Comparison of ENCODE assay signal across 9 cellular contexts in the genomic region with DNA sequence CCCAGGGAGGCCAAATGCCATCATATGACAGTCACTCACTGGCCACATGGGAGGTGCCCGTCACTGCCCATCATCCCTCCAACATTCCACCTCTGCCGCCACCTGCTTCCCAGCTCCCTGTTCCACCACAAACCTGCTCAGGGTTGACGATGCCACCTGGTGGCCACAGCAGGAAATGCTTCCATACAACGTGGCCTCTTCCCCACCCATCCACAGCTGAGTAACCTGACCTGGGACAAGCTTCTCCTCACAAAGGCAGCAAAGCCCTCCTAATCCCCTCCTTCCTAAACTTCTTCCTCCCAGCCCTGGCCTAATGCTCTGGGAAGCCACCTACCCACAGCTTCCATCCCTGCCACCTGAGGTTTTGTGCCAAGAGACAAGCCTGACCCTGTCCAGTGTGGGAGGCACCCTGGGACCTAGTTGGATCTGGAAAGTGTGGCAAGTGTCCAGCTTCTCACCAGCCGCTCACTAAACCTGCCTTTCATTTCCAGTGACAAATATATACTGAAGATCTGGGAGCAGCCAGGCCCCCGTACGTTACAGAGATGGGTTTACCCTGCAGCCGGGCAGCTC. TPM values are rescaled to one million over a fixed set of nuclear protein-coding genes. Genes with fewer than 3 reads are reported as not detected.
DNase-seq lines count a peak whose midpoint lies in the region; ATAC-seq and TF ChIP-seq lines count a peak whose summit lies in the region.
"Had no signal": no experiment of that assay in that cellular context is flagged by ENCODE, and none has a peak within 500 bp of the region (broad histone marks: within the 10 kb centered on the region; RNA-seq: fewer than 3 reads in every experiment).

No MANE protein-coding gene starts in this region.

- no peak overlapping the region for H2BK15ac ChIP-seq in mesendoderm (replicated peaks; ENCODE audit: low read depth)

- no peaks in the 10 kb centered on the region for H3K79me2 ChIP-seq in mesendoderm (ENCODE audit: control insufficient read depth, insufficient read depth, low read length)

- H3K56ac ChIP-seq in mesendoderm (ENCODE audit: low read length), result no peak overlapping the region

- no peaks in the 10 kb centered on the region for H3K4me1 ChIP-seq in mesendoderm (ENCODE audit: control insufficient read depth, low read depth, low read length)

- H3K36me3 Mint-ChIP-seq in brain, result peaks cover 3% of the 10 kb centered on the region

- H2AK5ac ChIP-seq in mesendoderm (ENCODE audit: low read length), result no peak overlapping the region

- H3K4me1 Mint-ChIP-seq in brain, result peaks cover 17% of the 10 kb centered on the region

- H2BK120ac ChIP-seq in mesendoderm (ENCODE audit: low read depth, low read length), result no peak overlapping the region

- H3K9me3 Mint-ChIP-seq in brain, result peaks cover 0 to 9% (median 4%) of the 10 kb centered on the region in 5 experiments

- no peak overlapping the region for H2BK5ac ChIP-seq in mesendoderm (ENCODE audit: low read length)

- H3K18ac ChIP-seq in mesendoderm (ENCODE audit: low read length), result no peak overlapping the region

- H3K4me3 ChIP-seq in mesendoderm (ENCODE audit: low read length), result no peak overlapping the region

- no peak overlapping the region for H3K4me3 Mint-ChIP-seq in brain

- no peak overlapping the region for H3K23ac ChIP-seq in mesendoderm (ENCODE audit: low read length)

- no peak for ATAC-seq in GM19463 (IDR thresholded peaks at IDR 0.05; ENCODE audit: unreplicated experiment)
- ATAC-seq in HG02588 (IDR thresholded peaks at IDR 0.05; ENCODE audit: unreplicated experiment), result no peak
- ATAC-seq in HG03439 (IDR thresholded peaks at IDR 0.05; ENCODE audit: unreplicated experiment), result no peak

- H4K8ac ChIP-seq in mesendoderm (ENCODE audit: low read depth, low read length), result no peak overlapping the region

- no peaks in the 10 kb centered on the region for H3K36me3 ChIP-seq in mesendoderm (ENCODE audit: control insufficient read depth, insufficient read depth, low read length)

- TF ChIP-seq CTCF in LNCAP (IDR thresholded peaks at IDR 0.05) (peak; percentile 83), brain (conservative IDR thresholded peaks at IDR 0.05) (peak; percentile 48 to 66)

- no peak overlapping the region for H3K9ac ChIP-seq in mesendoderm (ENCODE audit: low read length)

- peaks cover 12% of the 10 kb centered on the region for H3K27me3 ChIP-seq in mesendoderm (ENCODE audit: insufficient read depth, low read length, poor library complexity)

- no CpG with 5 or more reads among the region's 8 CpGs for whole genome bisulfite sequencing in mesendoderm (ENCODE audit: extremely low coverage, insufficient coverage, low lambda C conversion rate)

- H3K79me1 ChIP-seq in mesendoderm (ENCODE audit: low read length), result no peaks in the 10 kb centered on the region

- H3K4ac ChIP-seq in mesendoderm (ENCODE audit: low read depth, low read length), result no peak overlapping the region

- no peak overlapping the region for H3K4me2 ChIP-seq in mesendoderm (ENCODE audit: low read length)

- DNase-seq in NOMO-1 treated with DMSO at 0.1 percent for 48 hours (lab: John Stamatoyannopoulos, UW; ENCODE audit: unreplicated experiment) (peak; percentile 15), NOMO-1 treated with dmso at 0.1 percent for 144 hours (lab: John Stamatoyannopoulos, UW; ENCODE audit: unreplicated experiment) (no peak), mesendoderm (peak; percentile 88)

- H4K5ac ChIP-seq in mesendoderm (ENCODE audit: low read length), result no peak overlapping the region

- peaks cover 38% of the 10 kb centered on the region for H3K27me3 Mint-ChIP-seq in brain

- peak overlapping the region in 1 of 5 experiments; percentile 45 for H3K27ac Mint-ChIP-seq in brain
- H3K27ac Mint-ChIP-seq: activated naive CD4-positive, alpha-beta T cell treated with anti-CD3 and anti-CD28 coated beads, Interleukin-2, amount 50 U/mL, for 72 hours had no signal

- H3K27ac ChIP-seq in mesendoderm (ENCODE audit: low read depth, low read length), result no peak overlapping the region

RNA-seq across cellular contexts. Expression of a gene that starts 4.3 kb away (rescaled TPM):
- 3.1 TPM for polyA plus RNA-seq in brain (ENCODE audit: insufficient read depth, low read depth, low replicate concordance)
- polyA plus RNA-seq in mesendoderm (2013, experiment 1 of 2), result 0.03 TPM
- polyA plus RNA-seq in mesendoderm (2013, experiment 2 of 2), result 0.03 TPM
